ENCODE assay signal across 8 cellular contexts in genomic region chr1:207077470-207078377, GRCh38.
A peak's percentile ranks its signal among the peaks of the same experiment; 100 is the strongest.
DNase-seq lines count a peak whose midpoint lies in the region; ATAC-seq and TF ChIP-seq lines count a peak whose summit lies in the region.

No MANE protein-coding gene starts in this region.

- TF ChIP-seq CTCF in AG10803 (conservative IDR thresholded peaks at IDR 0.05; ENCODE audit: low read length): peak; percentile 99
- peak; percentile 78 for TF ChIP-seq CTCF in NB4 (IDR thresholded peaks at IDR 0.05; ENCODE audit: low read depth, low read length)

- peak; percentile 97 for ATAC-seq in SK-N-SH treated with all-trans-retinoic acid at 6 μM for 48 hours
- ATAC-seq in GM18517 (IDR thresholded peaks at IDR 0.05; ENCODE audit: unreplicated experiment): no peak

- DNase-seq in AG10803 (ENCODE audit: low read depth) (peak; percentile 81), GM19240 (ENCODE audit: insufficient read length, low spot score) (peak; percentile 51), NB4 (ENCODE audit: low read depth) (peak; percentile 82), globus pallidus (ENCODE audit: low spot score) (peak; percentile 74), pons (ENCODE audit: low spot score) (peak; percentile 88)
- peak; percentile 50 for DNase-seq in activated naive CD4-positive, alpha-beta T cell treated with anti-CD3 and anti-CD28 coated beads, Interleukin-2, amount 50 U/mL, for 16 hours

- TF ChIP-seq POLR2A in NB4 (IDR thresholded peaks at IDR 0.05; ENCODE audit: extremely low read depth, insufficient read length): no peak

- H3K4me3 ChIP-seq in AG10803 (ENCODE audit: low read length) (no peak overlapping the region), NB4 (ENCODE audit: low read depth, low read length) (no peak overlapping the region)

TF ChIP-seq in SK-N-SH treated with all-trans-retinoic acid at 6 μM for 48 hours, 23 proteins besides CTCF, POLR2A, EP300 and RAD21:
- TF ChIP-seq PPARA (CRISPR knock-in tag; IDR thresholded peaks at IDR 0.05; ENCODE audit: borderline replicate concordance): no peak
- no peak for TF ChIP-seq ARNTL (CRISPR knock-in tag; IDR thresholded peaks at IDR 0.05; ENCODE audit: borderline replicate concordance, low read depth)
- no peak for TF ChIP-seq ESRRG (CRISPR knock-in tag; IDR thresholded peaks at IDR 0.05)
- TF ChIP-seq CSRNP3 (CRISPR knock-in tag; IDR thresholded peaks at IDR 0.05): no peak
TF ChIP-seq in SK-N-SH treated with all-trans-retinoic acid at 6 μM for 48 hours: peak in this region for 0.
